ENCODE assay signal across 1 cellular context in genomic region chr12:884746-885414, GRCh38.
TF ChIP-seq lines count a peak whose summit lies in the region.

No MANE protein-coding gene starts in this region.

TF ChIP-seq in HCT116, 20 proteins besides CTCF, POLR2A, EP300 and RAD21 (continued from another document):
- TF ChIP-seq, protein P1, sequence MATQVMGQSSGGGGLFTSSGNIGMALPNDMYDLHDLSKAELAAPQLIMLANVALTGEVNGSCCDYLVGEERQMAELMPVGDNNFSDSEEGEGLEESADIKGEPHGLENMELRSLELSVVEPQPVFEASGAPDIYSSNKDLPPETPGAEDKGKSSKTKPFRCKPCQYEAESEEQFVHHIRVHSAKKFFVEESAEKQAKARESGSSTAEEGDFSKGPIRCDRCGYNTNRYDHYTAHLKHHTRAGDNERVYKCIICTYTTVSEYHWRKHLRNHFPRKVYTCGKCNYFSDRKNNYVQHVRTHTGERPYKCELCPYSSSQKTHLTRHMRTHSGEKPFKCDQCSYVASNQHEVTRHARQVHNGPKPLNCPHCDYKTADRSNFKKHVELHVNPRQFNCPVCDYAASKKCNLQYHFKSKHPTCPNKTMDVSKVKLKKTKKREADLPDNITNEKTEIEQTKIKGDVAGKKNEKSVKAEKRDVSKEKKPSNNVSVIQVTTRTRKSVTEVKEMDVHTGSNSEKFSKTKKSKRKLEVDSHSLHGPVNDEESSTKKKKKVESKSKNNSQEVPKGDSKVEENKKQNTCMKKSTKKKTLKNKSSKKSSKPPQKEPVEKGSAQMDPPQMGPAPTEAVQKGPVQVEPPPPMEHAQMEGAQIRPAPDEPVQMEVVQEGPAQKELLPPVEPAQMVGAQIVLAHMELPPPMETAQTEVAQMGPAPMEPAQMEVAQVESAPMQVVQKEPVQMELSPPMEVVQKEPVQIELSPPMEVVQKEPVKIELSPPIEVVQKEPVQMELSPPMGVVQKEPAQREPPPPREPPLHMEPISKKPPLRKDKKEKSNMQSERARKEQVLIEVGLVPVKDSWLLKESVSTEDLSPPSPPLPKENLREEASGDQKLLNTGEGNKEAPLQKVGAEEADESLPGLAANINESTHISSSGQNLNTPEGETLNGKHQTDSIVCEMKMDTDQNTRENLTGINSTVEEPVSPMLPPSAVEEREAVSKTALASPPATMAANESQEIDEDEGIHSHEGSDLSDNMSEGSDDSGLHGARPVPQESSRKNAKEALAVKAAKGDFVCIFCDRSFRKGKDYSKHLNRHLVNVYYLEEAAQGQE (IDR thresholded peaks at IDR 0.05; ENCODE audit: low read depth): no peak
- TF ChIP-seq ATF3 (IDR thresholded peaks at IDR 0.05): no peak
- no peak for TF ChIP-seq YY1 (IDR thresholded peaks at IDR 0.05; ENCODE audit: extremely low read depth, insufficient replicate concordance, low read depth, low read length)
- no peak for TF ChIP-seq CBX3 (IDR thresholded peaks at IDR 0.05; ENCODE audit: low read depth)
- no peak for TF ChIP-seq POLR2AphosphoS5 (IDR thresholded peaks at IDR 0.05; ENCODE audit: low read depth, low read length)
- TF ChIP-seq EZH2phosphoT487 (IDR thresholded peaks at IDR 0.05; ENCODE audit: borderline replicate concordance): no peak
- no peak for TF ChIP-seq SIN3A (IDR thresholded peaks at IDR 0.05; ENCODE audit: low read depth)
- TF ChIP-seq CEBPB (IDR thresholded peaks at IDR 0.05; ENCODE audit: low read depth): no peak
- TF ChIP-seq TCF7L2 (IDR thresholded peaks at IDR 0.05; ENCODE audit: borderline replicate concordance, extremely low read depth, insufficient read depth, insufficient read length): no peak
- TF ChIP-seq ZNF274 (IDR thresholded peaks at IDR 0.05; ENCODE audit: low read depth, low read length): no peak
- no peak for TF ChIP-seq ZFX (IDR thresholded peaks at IDR 0.05)
- TF ChIP-seq SP1 (IDR thresholded peaks at IDR 0.05; ENCODE audit: low read depth): no peak
- TF ChIP-seq SRF (IDR thresholded peaks at IDR 0.05; ENCODE audit: low read depth): no peak
- no peak for TF ChIP-seq EGR1 (IDR thresholded peaks at IDR 0.05; ENCODE audit: low read depth)
- no peak for TF ChIP-seq EZH2 (IDR thresholded peaks at IDR 0.05)
- TF ChIP-seq ELF1 (IDR thresholded peaks at IDR 0.05; ENCODE audit: borderline replicate concordance, low read depth): no peak
